Comparison of ENCODE assay signal across 13 cellular contexts in the genomic region with DNA sequence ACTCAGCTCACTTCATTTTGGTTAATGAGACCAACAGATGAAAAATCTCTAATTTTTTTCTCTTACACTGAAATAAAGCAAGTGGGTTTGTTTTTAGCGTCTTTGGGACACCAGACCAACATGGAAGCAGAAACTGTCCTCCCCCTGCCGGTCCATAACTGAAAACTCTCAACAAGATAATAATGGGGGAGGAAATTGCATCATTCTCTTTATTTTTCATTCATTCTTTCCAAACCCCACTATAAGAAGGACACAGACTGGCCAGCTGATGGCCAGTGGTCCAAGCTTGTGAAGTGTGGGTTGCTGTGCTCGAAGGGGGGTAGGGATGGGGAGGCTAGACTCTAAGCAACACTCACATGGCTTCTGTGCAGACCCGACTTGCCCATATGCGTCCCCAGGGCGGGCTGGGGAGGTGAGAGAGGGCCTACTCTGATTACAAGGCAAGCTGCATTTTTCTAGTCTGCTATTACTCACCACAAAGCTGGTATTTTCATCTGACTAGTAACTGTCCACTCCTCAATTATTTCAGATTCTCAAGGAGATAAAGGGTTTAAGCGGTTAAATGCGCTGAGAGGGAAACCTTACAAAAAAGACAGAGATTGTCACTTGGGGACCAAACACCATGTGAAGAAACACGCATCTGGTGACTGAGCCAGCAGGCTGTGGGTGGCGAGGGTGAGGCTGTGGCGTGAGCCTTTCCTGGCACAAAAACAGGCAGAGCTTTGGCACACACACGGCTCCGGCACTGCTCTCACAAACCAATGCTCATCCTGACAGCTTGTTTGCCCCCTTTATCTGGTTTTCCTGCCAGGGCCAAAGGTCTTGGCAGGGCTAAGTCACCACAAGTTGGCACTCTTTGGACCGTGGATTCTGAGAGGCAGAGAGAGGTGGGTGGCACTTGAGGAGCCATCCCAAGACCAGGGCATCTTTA. TPM values are rescaled to one million over a fixed set of nuclear protein-coding genes. Genes with fewer than 3 reads are reported as not detected.
DNase-seq lines count a peak whose midpoint lies in the region; ATAC-seq and TF ChIP-seq lines count a peak whose summit lies in the region.
"Had no signal": no experiment of that assay in that cellular context is flagged by ENCODE, and none has a peak within 500 bp of the region (broad histone marks: within the 10 kb centered on the region; RNA-seq: fewer than 3 reads in every experiment).

No MANE protein-coding gene starts in this region.

- no peaks in the 10 kb centered on the region for H3K27me3 ChIP-seq in CD8-positive, alpha-beta T cell (ENCODE audit: insufficient read depth, low read length)
- H3K27me3 ChIP-seq in osteoblast (ENCODE audit: insufficient read depth, low read length) (no peaks in the 10 kb centered on the region), mammary epithelial cell (ENCODE audit: insufficient read depth, low read length) (no peaks in the 10 kb centered on the region), heart left ventricle (no peaks in the 10 kb centered on the region)
- H3K27me3 ChIP-seq: BE2C, SJCRH30 had no signal

- H4K20me1 ChIP-seq in osteoblast (ENCODE audit: insufficient read depth, low read length): peaks cover 9% of the 10 kb centered on the region
- no peaks in the 10 kb centered on the region for H4K20me1 ChIP-seq in mammary epithelial cell (ENCODE audit: insufficient read depth, low read length)

- no TSS peak for BruUV-seq in mammary epithelial cell (replicated peaks; lab: Mats Ljungman, UMichigan)

- intact Hi-C loops in CD8-positive, alpha-beta T cell (cut with DNase I, micrococcal nuclease): no loop called here
- intact Hi-C loops in mammary epithelial cell (cut with micrococcal nuclease) (no loop called here), heart left ventricle (cut with DNase I) (loop anchor here in 1 of 10 donors (10.0 kb wide), 1 partner anchor 180 kb away; no protein-coding TSS in a partner anchor)

- H3K4me1 ChIP-seq in CD8-positive, alpha-beta T cell (ENCODE audit: insufficient read depth, low read length): no peaks in the 10 kb centered on the region
- H3K4me1 ChIP-seq in osteoblast (ENCODE audit: insufficient read depth, low read length) (peaks cover 30% of the 10 kb centered on the region), mammary epithelial cell (ENCODE audit: insufficient read depth, low read length) (no peaks in the 10 kb centered on the region), heart left ventricle (peaks cover 0 to 18% (median 8%) of the 10 kb centered on the region in 12 donors)
- H3K4me1 ChIP-seq: BE2C had no signal

- peak overlapping the region; percentile 52 for H3K4me2 ChIP-seq in osteoblast (ENCODE audit: insufficient read depth, low read length)
- H3K4me2 ChIP-seq in mammary epithelial cell (ENCODE audit: insufficient read depth, low read depth, low read length): no peak overlapping the region

- peaks cover 97% of the 10 kb centered on the region for H3K36me3 Mint-ChIP-seq in CD8-positive, alpha-beta T cell
- H3K36me3 Mint-ChIP-seq in T-cell: peaks cover 79% of the 10 kb centered on the region

- in situ Hi-C loops in mammary epithelial cell (cut with MboI; ENCODE audit: low sequenced_read_pairs in 2 of 2): no loop called here

- no peak overlapping the region for H2AFZ ChIP-seq in osteoblast (ENCODE audit: low read length)
- H2AFZ ChIP-seq in mammary epithelial cell (ENCODE audit: low read depth, low read length): no peak overlapping the region

- TF ChIP-seq CTCF in CD8-positive, alpha-beta T cell (IDR thresholded peaks at IDR 0.05): no peak
- TF ChIP-seq CTCF in osteoblast (IDR thresholded peaks at IDR 0.05; ENCODE audit: extremely low read depth, low read depth, low read length): no peak
- TF ChIP-seq CTCF in mammary epithelial cell (conservative IDR thresholded peaks at IDR 0.05 in 1 of 2, IDR thresholded peaks at IDR 0.05 in 1 of 2; ENCODE audit: extremely low read depth in 1 of 2, insufficient read depth in 1 of 2, low read depth in 1 of 2, low read length in 2 of 2): no peak
- TF ChIP-seq CTCF in heart left ventricle (IDR thresholded peaks at IDR 0.05): no peak

- ATAC-seq in CD8-positive, alpha-beta T cell: no peak
- ATAC-seq in T-cell (replicated peaks in 1 of 4) (no peak), heart left ventricle (no peak)

- CTCF ChIA-PET in CD8-positive, alpha-beta T cell (lab: Charles Lee): no interaction called here
- CTCF ChIA-PET in T-cell (lab: Charles Lee) (interaction anchor here in 1 of 2 donors (0.6 kb wide), 1 partner anchor 58 kb away, joined by 8 read pairs; no protein-coding TSS in a partner anchor), mammary epithelial cell (lab: Charles Lee; ENCODE audit: low non-redundant PET) (no interaction called here)

- H3K9ac ChIP-seq in mammary epithelial cell (ENCODE audit: insufficient read depth, low read length): no peak overlapping the region

- H3K9me3 ChIP-seq in CD8-positive, alpha-beta T cell (ENCODE audit: low read length): no peaks in the 10 kb centered on the region
- H3K9me3 ChIP-seq in osteoblast (ENCODE audit: low read depth, low read length) (no peaks in the 10 kb centered on the region), mammary epithelial cell (replicated peaks; ENCODE audit: insufficient read depth, low read length) (no peaks in the 10 kb centered on the region), heart left ventricle (no peaks in the 10 kb centered on the region)
- H3K9me3 ChIP-seq: BE2C, SJCRH30 had no signal

- H3K79me2 ChIP-seq in osteoblast (ENCODE audit: insufficient read depth, low read length): no peaks in the 10 kb centered on the region
- no peaks in the 10 kb centered on the region for H3K79me2 ChIP-seq in mammary epithelial cell (ENCODE audit: insufficient read depth, low read length)

- H3K4me3 Mint-ChIP-seq in CD8-positive, alpha-beta T cell: no peak overlapping the region
- no peak overlapping the region for H3K4me3 Mint-ChIP-seq in T-cell

- POLR2A ChIA-PET in CD8-positive, alpha-beta T cell (lab: Charles Lee): interaction anchor here (0.8 to 1.4 kb wide), 3 partner anchors 17 to 96 kb away, joined by 3 read pairs; no protein-coding TSS in a partner anchor
- POLR2A ChIA-PET in T-cell (lab: Charles Lee): interaction anchor here in 1 of 2 donors (0.6 kb wide), 1 partner anchor 8 kb away, joined by 3 read pairs; no protein-coding TSS in a partner anchor

- H3K4me1 Mint-ChIP-seq in CD8-positive, alpha-beta T cell (ENCODE audit: low read depth): peaks cover 2% of the 10 kb centered on the region
- H3K4me1 Mint-ChIP-seq in T-cell: peaks cover 3 to 16% (median 4%) of the 10 kb centered on the region in 3 donors

- no peak for TF ChIP-seq POLR2A in heart left ventricle (IDR thresholded peaks at IDR 0.05)

- no peak for DNase-seq in CD8-positive, alpha-beta T cell
- DNase-seq in T-cell (no peak), epithelial cell of prostate (ENCODE audit: low read depth, low spot score) (no peak), osteoblast (ENCODE audit: insufficient read length, low spot score, missing footprints) (no peak), mammary epithelial cell (no peak), DMS153 treated with DMSO at 0.1 percent for 48 hours (lab: John Stamatoyannopoulos, UW; ENCODE audit: unreplicated experiment) (no peak), NCI-H2171 (lab: John Stamatoyannopoulos, UW) (no peak), heart left ventricle (no peak)
- DNase-seq: aorta; BE2C; NCI-H2081 treated with DMSO at 0.1 percent for 48 hours; SJCRH30; stimulated activated CD4-positive, alpha-beta T cell treated with anti-CD3 and anti-CD28 coated beads, Interleukin-2, amount 100 ng/mL, for 48 hours had no signal

- H3K36me3 ChIP-seq in CD8-positive, alpha-beta T cell (ENCODE audit: insufficient read depth, low read length): peaks cover 91% of the 10 kb centered on the region
- peaks cover 51% of the 10 kb centered on the region for H3K36me3 ChIP-seq in osteoblast (ENCODE audit: insufficient read depth, low read length)
- H3K36me3 ChIP-seq in mammary epithelial cell (ENCODE audit: insufficient read depth, low read length): peaks cover 10% of the 10 kb centered on the region
- H3K36me3 ChIP-seq in heart left ventricle: peaks cover 0 to 100% (median 94%) of the 10 kb centered on the region in 9 donors

- H3K27me3 Mint-ChIP-seq in CD8-positive, alpha-beta T cell (ENCODE audit: low read depth): no peaks in the 10 kb centered on the region
- H3K27me3 Mint-ChIP-seq in T-cell: no peaks in the 10 kb centered on the region

- no peaks in the 10 kb centered on the region for H3K9me3 Mint-ChIP-seq in CD8-positive, alpha-beta T cell
- H3K9me3 Mint-ChIP-seq in T-cell: no peaks in the 10 kb centered on the region

- dilution Hi-C loops in mammary epithelial cell (cut with HindIII; ENCODE audit: low sequenced_read_pairs): no loop called here

- peak overlapping the region; percentile 41 for H3K27ac Mint-ChIP-seq in CD8-positive, alpha-beta T cell
- peak overlapping the region; percentile 48 to 65 for H3K27ac Mint-ChIP-seq in T-cell

- H3K4me3 ChIP-seq in CD8-positive, alpha-beta T cell (ENCODE audit: low read depth, low read length): no peak overlapping the region
- H3K4me3 ChIP-seq in osteoblast (ENCODE audit: insufficient read depth, low read length) (no peak overlapping the region), mammary epithelial cell (replicated peaks in 1 of 3; ENCODE audit: insufficient read depth in 1 of 3, low read depth in 2 of 3, low read length in 3 of 3) (no peak overlapping the region), heart left ventricle (no peak overlapping the region)
- H3K4me3 ChIP-seq: SJCRH30 had no signal

- WGBS in mammary epithelial cell (ENCODE audit: low coverage, missing lambda C conversion rate): 68% methylated on average over 13 of the region's 14 CpGs
- 80 to 90% (median 86%) methylated on average over 13 to 14 of the region's 14 CpGs for WGBS in heart left ventricle, 4 donors

- H3K27ac ChIP-seq in CD8-positive, alpha-beta T cell (ENCODE audit: low read depth, low read length): no peak overlapping the region
- H3K27ac ChIP-seq in epithelial cell of prostate (peak overlapping the region; percentile 29), osteoblast (ENCODE audit: low read depth, low read length) (peak overlapping the region; percentile 42), mammary epithelial cell (ENCODE audit: insufficient read depth, low read depth, low read length) (no peak overlapping the region), heart left ventricle (peak overlapping the region in 1 of 12 donors; percentile 46)
- H3K27ac ChIP-seq: SJCRH30 had no signal

RNA-seq across cellular contexts. Expression of a gene that starts 38.2 kb away (rescaled TPM):
- total RNA-seq in CD8-positive, alpha-beta T cell: 100 to 1,000 TPM; 169 to 176 TPM
- total RNA-seq in T-cell (100 to 1,000 TPM; 151 to 180 (median 177) TPM), osteoblast (25.0 and 25.7 TPM in 2 replicates), mammary epithelial cell (10 to 100 TPM; 17.0 to 36.4 TPM), heart left ventricle (10 to 100 TPM; 24.1 to 61.3 (median 43.1) TPM)
- polyA plus RNA-seq in mammary epithelial cell (7.6 TPM), heart left ventricle (10 to 100 TPM; 11.4 to 17.5 TPM)
- 41.3 TPM for polyA minus RNA-seq in mammary epithelial cell

RNA-seq across cellular contexts. Expression of a gene that starts 45.3 kb away (rescaled TPM):
- 100 to 1,000 TPM; 113 to 119 TPM for total RNA-seq in CD8-positive, alpha-beta T cell
- total RNA-seq in T-cell: 100 to 1,000 TPM in 4 of 5 donors, 10 to 100 TPM in 1; 90.8 to 110 (median 103) TPM
- 28.3 and 31.5 TPM in 2 replicates for total RNA-seq in osteoblast
- 100 to 1,000 TPM in 1 of 2 donors, 10 to 100 TPM in 1; 53.3 to 120 TPM for total RNA-seq in mammary epithelial cell
- 36.1 TPM for polyA plus RNA-seq in mammary epithelial cell
- polyA minus RNA-seq in mammary epithelial cell: 67.1 TPM
- 10 to 100 TPM; 13.6 to 32.3 (median 20.4) TPM for total RNA-seq in heart left ventricle
- polyA plus RNA-seq in heart left ventricle: 10 to 100 TPM in 1 of 2 donors, 1 to 10 TPM in 1; 5.9 to 17.3 TPM

Comparison
In these comparisons a context has a peak if more than half of its experiments do, and no peak if none do; other contexts are left out.
1. H3K27ac ChIP-seq: peak in epithelial cell of prostate (single experiment) and osteoblast (single experiment); none in CD8-positive, alpha-beta T cell (single experiment) and mammary epithelial cell (single experiment).